Comparison of ENCODE assay signal across 8 cellular contexts in the genomic region with DNA sequence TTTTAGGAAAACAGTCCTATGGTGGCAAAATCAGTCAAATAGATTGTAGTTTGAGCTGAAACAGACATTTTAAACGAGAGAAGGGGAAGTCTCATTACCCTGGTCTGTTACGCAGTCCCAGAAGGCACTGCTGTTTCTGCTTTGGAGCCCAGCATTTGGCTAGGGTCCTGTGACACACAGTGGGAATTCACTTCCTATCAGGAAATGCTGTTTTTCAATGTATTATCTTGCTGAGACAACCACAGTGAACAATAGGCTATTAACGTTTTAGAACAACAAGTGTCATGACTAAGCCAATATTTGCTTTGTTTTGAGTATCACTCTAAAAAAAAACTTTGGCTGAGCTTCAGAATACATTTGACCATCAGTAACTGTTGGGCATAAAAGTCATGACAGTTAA.
A peak's percentile ranks its signal among the peaks of the same experiment; 100 is the strongest.
DNase-seq lines count a peak whose midpoint lies in the region; ATAC-seq and TF ChIP-seq lines count a peak whose summit lies in the region.

No MANE protein-coding gene starts in this region.

- no peaks in the 10 kb centered on the region for H3K9me3 ChIP-seq in DND-41 (ENCODE audit: insufficient read depth, low read length, severe bottlenecking)

- no peaks in the 10 kb centered on the region for H3K9me3 Mint-ChIP-seq in central memory CD8-positive, alpha-beta T cell
- peaks cover 4% of the 10 kb centered on the region for H3K9me3 Mint-ChIP-seq in mesothelial cell of epicardium

- no peak overlapping the region for H3K9ac ChIP-seq in DND-41 (ENCODE audit: low read depth, low read length)

- ATAC-seq in DND-41 (ENCODE audit: insufficient read depth, low read depth) (peak; percentile 43), HG02571 (IDR thresholded peaks at IDR 0.05; ENCODE audit: unreplicated experiment) (no peak), HG03521 (IDR thresholded peaks at IDR 0.05; ENCODE audit: unreplicated experiment) (no peak), GM18868 (IDR thresholded peaks at IDR 0.05; ENCODE audit: unreplicated experiment) (no peak)
- ATAC-seq in central memory CD8-positive, alpha-beta T cell (replicated peaks; ENCODE audit: extremely low read depth, poor library complexity, severe bottlenecking) = no peak

- peaks cover 41% of the 10 kb centered on the region for H3K79me2 ChIP-seq in DND-41 (ENCODE audit: insufficient read depth, low read length)

- 0 out of 2 replicates have a peak overlapping the region, but pooled peaks have one; percentile 1 for H3K27ac ChIP-seq in DND-41 (ENCODE audit: low read length)

- no peak overlapping the region for H3K4me2 ChIP-seq in DND-41 (ENCODE audit: insufficient read depth, low read length)

- peak overlapping the region; percentile 62 for H3K27ac Mint-ChIP-seq in central memory CD8-positive, alpha-beta T cell (ENCODE audit: low read depth)
- peak overlapping the region; percentile 41 for H3K27ac Mint-ChIP-seq in mesothelial cell of epicardium

- peaks cover 5% of the 10 kb centered on the region; the same call in 1 of the 2 replicates for H4K20me1 ChIP-seq in DND-41 (ENCODE audit: insufficient read depth, low read length)

- TF ChIP-seq CTCF in DND-41 (IDR thresholded peaks at IDR 0.05; ENCODE audit: borderline replicate concordance, extremely low read depth, low read length, poor library complexity, severe bottlenecking) (no peak), mesothelial cell of epicardium (IDR thresholded peaks at IDR 0.05; ENCODE audit: unreplicated experiment) (no peak)

- no peak overlapping the region for H3K4me3 Mint-ChIP-seq in central memory CD8-positive, alpha-beta T cell
- no peak overlapping the region for H3K4me3 Mint-ChIP-seq in mesothelial cell of epicardium

- H3K27me3 Mint-ChIP-seq in central memory CD8-positive, alpha-beta T cell = no peaks in the 10 kb centered on the region
- H3K27me3 Mint-ChIP-seq in mesothelial cell of epicardium (ENCODE audit: low read depth) = no peaks in the 10 kb centered on the region

- H3K36me3 Mint-ChIP-seq in central memory CD8-positive, alpha-beta T cell (ENCODE audit: insufficient read depth) = peaks cover 12% of the 10 kb centered on the region
- peaks cover 2% of the 10 kb centered on the region for H3K36me3 Mint-ChIP-seq in mesothelial cell of epicardium

- DNase-seq in DND-41 = no peak
- peak; percentile 10 for DNase-seq in NCI-H2029 treated with DMSO at 0.1 percent for 48 hours (lab: John Stamatoyannopoulos, UW)
- DNase-seq in central memory CD8-positive, alpha-beta T cell (ENCODE audit: low spot score in 2 of 2) = no peak
- DNase-seq in mesothelial cell of epicardium (ENCODE audit: low spot score in 2 of 2, unreplicated experiment in 2 of 2) = no peak
- no peak for DNase-seq in NK-92 (lab: John Stamatoyannopoulos, UW; ENCODE audit: unreplicated experiment)

- H3K27me3 ChIP-seq in DND-41 (ENCODE audit: insufficient read depth, low read length, poor library complexity) = no peaks in the 10 kb centered on the region

- H2AFZ ChIP-seq in DND-41 (ENCODE audit: low read depth, low read length) = no peak overlapping the region

- peaks cover 87% of the 10 kb centered on the region for H3K4me1 Mint-ChIP-seq in central memory CD8-positive, alpha-beta T cell
- peaks cover 47% of the 10 kb centered on the region for H3K4me1 Mint-ChIP-seq in mesothelial cell of epicardium

- no peak overlapping the region for H3K4me3 ChIP-seq in DND-41 (ENCODE audit: low read depth in 1 of 2, low read length in 2 of 2)

- H3K36me3 ChIP-seq in DND-41 (ENCODE audit: insufficient read depth, low read length) = no peaks in the 10 kb centered on the region

- H3K4me1 ChIP-seq in DND-41 (ENCODE audit: insufficient read depth, low read length) = peaks cover 21% of the 10 kb centered on the region
